Comparison of ENCODE assay signal across 7 cellular contexts in genomic region chr11:12376259-12376971, GRCh38. TPM values are rescaled to one million over a fixed set of nuclear protein-coding genes. Genes with fewer than 3 reads are reported as not detected.
DNase-seq lines count a peak whose midpoint lies in the region; ATAC-seq, FAIRE-seq and TF ChIP-seq lines count a peak whose summit lies in the region.

No MANE protein-coding gene starts in this region.

- H3K36me3 Mint-ChIP-seq in HFFc6 (ENCODE audit: low read depth): peaks cover 29% of the 10 kb centered on the region

- H3K4me3 Mint-ChIP-seq in HFFc6: peak overlapping the region; percentile 81
- peak overlapping the region in 1 of 2 donors; percentile 59 for H3K4me3 Mint-ChIP-seq in stimulated activated naive CD8-positive, alpha-beta T cell treated with anti-CD3 and anti-CD28 coated beads, Interleukin-15, amount 100 ng/mL, for 72 hours

- peaks cover 5% of the 10 kb centered on the region for H3K4me1 ChIP-seq in iPS-15b (ENCODE audit: control insufficient read depth, insufficient read depth, low read length)
- peaks cover 5% of the 10 kb centered on the region for H3K4me1 ChIP-seq in effector memory CD4-positive, alpha-beta T cell (ENCODE audit: control insufficient read depth, insufficient read depth, low read length, poor library complexity, severe bottlenecking)

- H3K4me3 ChIP-seq in iPS-15b (ENCODE audit: low read depth, low read length): peak overlapping the region; percentile 88
- no peak overlapping the region for H3K4me3 ChIP-seq in effector memory CD4-positive, alpha-beta T cell (ENCODE audit: insufficient read depth, low read depth, low read length, poor library complexity, severe bottlenecking)

- peaks cover 19% of the 10 kb centered on the region for H3K27me3 ChIP-seq in iPS-15b (ENCODE audit: control insufficient read depth, insufficient read depth, low read length)
- no peaks in the 10 kb centered on the region for H3K27me3 ChIP-seq in effector memory CD4-positive, alpha-beta T cell (replicated peaks; ENCODE audit: control insufficient read depth, insufficient read depth, low read length, poor library complexity, severe bottlenecking)

- peak; percentile 22 for ATAC-seq in stimulated activated naive CD8-positive, alpha-beta T cell treated with anti-CD3 and anti-CD28 coated beads, Interleukin-15, amount 100 ng/mL, for 72 hours
- no peak for ATAC-seq in HG02884 (IDR thresholded peaks at IDR 0.05; ENCODE audit: unreplicated experiment)

- FAIRE-seq in RCC 7860 (lab: Jason Lieb, UNC): no peak

- peak overlapping the region; percentile 69 for H3K27ac ChIP-seq in angular gyrus (ENCODE audit: low read depth, low read length)
- no peak overlapping the region for H3K27ac ChIP-seq in effector memory CD4-positive, alpha-beta T cell (ENCODE audit: insufficient read depth, low read length, poor library complexity, severe bottlenecking)

- no peaks in the 10 kb centered on the region for H3K36me3 ChIP-seq in iPS-15b (ENCODE audit: control insufficient read depth, insufficient read depth, low read length)
- no peaks in the 10 kb centered on the region for H3K36me3 ChIP-seq in effector memory CD4-positive, alpha-beta T cell (ENCODE audit: control insufficient read depth, insufficient read depth, low read length)

- TF ChIP-seq CTCF in HFFc6 (IDR thresholded peaks at IDR 0.05): no peak

- H3K9me3 Mint-ChIP-seq in HFFc6: no peaks in the 10 kb centered on the region
- no peaks in the 10 kb centered on the region for H3K9me3 Mint-ChIP-seq in stimulated activated naive CD8-positive, alpha-beta T cell treated with anti-CD3 and anti-CD28 coated beads, Interleukin-15, amount 100 ng/mL, for 72 hours

- peaks cover 2% of the 10 kb centered on the region for H3K27me3 Mint-ChIP-seq in HFFc6 (ENCODE audit: insufficient read depth)
- peaks cover 46% of the 10 kb centered on the region for H3K27me3 Mint-ChIP-seq in stimulated activated naive CD8-positive, alpha-beta T cell treated with anti-CD3 and anti-CD28 coated beads, Interleukin-15, amount 100 ng/mL, for 72 hours

- H3K4me1 Mint-ChIP-seq in HFFc6 (ENCODE audit: low read depth): peaks cover 50% of the 10 kb centered on the region
- peaks cover 14% of the 10 kb centered on the region for H3K4me1 Mint-ChIP-seq in stimulated activated naive CD8-positive, alpha-beta T cell treated with anti-CD3 and anti-CD28 coated beads, Interleukin-15, amount 100 ng/mL, for 72 hours

- peak overlapping the region; percentile 90 for H3K27ac Mint-ChIP-seq in HFFc6
- H3K27ac Mint-ChIP-seq in stimulated activated naive CD8-positive, alpha-beta T cell treated with anti-CD3 and anti-CD28 coated beads, Interleukin-15, amount 100 ng/mL, for 72 hours: no peak overlapping the region

- no peak overlapping the region for H3K9ac ChIP-seq in iPS-15b (ENCODE audit: low read depth, low read length)

- no peak for DNase-seq in HFFc6
- no peak for DNase-seq in stimulated activated naive CD8-positive, alpha-beta T cell treated with anti-CD3 and anti-CD28 coated beads, Interleukin-15, amount 100 ng/mL, for 72 hours
- no peak for DNase-seq in RCC 7860 (ENCODE audit: low spot score)
- no peak for DNase-seq in effector memory CD4-positive, alpha-beta T cell

- no peaks in the 10 kb centered on the region for H3K9me3 ChIP-seq in iPS-15b (ENCODE audit: control insufficient read depth, insufficient read depth, low read length)
- no peaks in the 10 kb centered on the region for H3K9me3 ChIP-seq in effector memory CD4-positive, alpha-beta T cell (ENCODE audit: control insufficient read depth, low read length)

RNA-seq across cellular contexts. Expression of gene PARVA, which starts 1.0 kb away (rescaled TPM):
- total RNA-seq in HFFc6 (2021; fragmentation: NEBNext Ultra II Directional; extraction: Animal tissue kit (Norgen Biotek cat#: 25700)): 100 to 1,000 TPM; 150 to 237 (median 184) TPM
